Comparison of ENCODE assay signal across 26 cellular contexts in genomic region chr18:36652503-36652902, GRCh38.
A peak's percentile ranks its signal among the peaks of the same experiment; 100 is the strongest.
DNase-seq lines count a peak whose midpoint lies in the region; ATAC-seq and TF ChIP-seq lines count a peak whose summit lies in the region.
"Had no signal": no experiment of that assay in that cellular context is flagged by ENCODE, and none has a peak within 500 bp of the region (broad histone marks: within the 10 kb centered on the region; RNA-seq: fewer than 3 reads in every experiment).

No MANE protein-coding gene starts in this region.

- H3K36me3 ChIP-seq in right atrium auricular region: no peaks in the 10 kb centered on the region
- no peaks in the 10 kb centered on the region for H3K36me3 ChIP-seq in esophagus muscularis mucosa
- no peaks in the 10 kb centered on the region for H3K36me3 ChIP-seq in upper lobe of right lung
- H3K36me3 ChIP-seq: BE2C, BLaER1 had no signal

- H3K27me3 Mint-ChIP-seq in stimulated activated memory B cell treated with anti-CD40 and anti-IgM and Interleukin-4, amounts not matched to agents 10 μg/mL and 1 μg/mL and 100 μg/mL, for 72 hours: peaks cover 21% of the 10 kb centered on the region

- H3K4me3 ChIP-seq in right atrium auricular region (no peak overlapping the region), esophagus muscularis mucosa (no peak overlapping the region), upper lobe of right lung (no peak overlapping the region)
- H3K4me3 ChIP-seq: BLaER1, GM12878 had no signal

- DNase-seq in left ventricle myocardium superior (no peak), right atrium auricular region (ENCODE audit: low spot score) (no peak), esophagus muscularis mucosa (ENCODE audit: extremely low spot score) (peak; percentile 88), upper lobe of right lung (no peak), omental fat pad (ENCODE audit: low spot score) (no peak), Right ventricle myocardium inferior (ENCODE audit: missing footprints) (no peak)
- DNase-seq: 8988T; ACHN; BE2C; C1 segment of cervical spinal cord; CD4-positive, alpha-beta memory T cell; CD4-positive, CD25-positive, alpha-beta regulatory T cell; CD8-positive, alpha-beta memory T cell; COR-L47; DMS 273 treated with DMSO at 0.1 percent for 48 hours; DMS153; DMS53; DMS79; DND-41; EL; GDM1 had no signal

- H3K4me1 ChIP-seq in right atrium auricular region: peaks cover 0 to 4% of the 10 kb centered on the region in 2 donors
- H3K4me1 ChIP-seq in esophagus muscularis mucosa: no peaks in the 10 kb centered on the region
- no peaks in the 10 kb centered on the region for H3K4me1 ChIP-seq in upper lobe of right lung
- H3K4me1 ChIP-seq: BE2C had no signal

- H3K36me3 Mint-ChIP-seq in stimulated activated memory B cell treated with anti-CD40 and anti-IgM and Interleukin-4, amounts not matched to agents 10 μg/mL and 1 μg/mL and 100 μg/mL, for 72 hours: no peaks in the 10 kb centered on the region
- H3K36me3 Mint-ChIP-seq: CD14-positive monocyte; CD4-positive, alpha-beta memory T cell; CD4-positive, CD25-positive, alpha-beta regulatory T cell; CD8-positive, alpha-beta memory T cell had no signal

- intact Hi-C loops in left ventricle myocardium superior (cut with micrococcal nuclease) (no loop called here), esophagus muscularis mucosa (cut with DNase I) (no loop called here), upper lobe of right lung (cut with DNase I) (no loop called here), Right ventricle myocardium inferior (cut with DNase I) (no loop called here)

- H3K4me3 Mint-ChIP-seq in stimulated activated memory B cell treated with anti-CD40 and anti-IgM and Interleukin-4, amounts not matched to agents 10 μg/mL and 1 μg/mL and 100 μg/mL, for 72 hours: no peak overlapping the region
- H3K4me3 Mint-ChIP-seq: CD14-positive monocyte; CD4-positive, alpha-beta memory T cell; CD8-positive, alpha-beta memory T cell had no signal

- 98% methylated on average over 10 of the region's 10 CpGs for WGBS in esophagus muscularis mucosa

- no peak for TF ChIP-seq POLR2A in esophagus muscularis mucosa (IDR thresholded peaks at IDR 0.05; ENCODE audit: low read depth)

- H3K9me3 ChIP-seq in right atrium auricular region (no peaks in the 10 kb centered on the region), esophagus muscularis mucosa (no peaks in the 10 kb centered on the region), upper lobe of right lung (no peaks in the 10 kb centered on the region)
- H3K9me3 ChIP-seq: BE2C, BLaER1 had no signal

- peaks cover 3% of the 10 kb centered on the region for H3K9me3 Mint-ChIP-seq in stimulated activated memory B cell treated with anti-CD40 and anti-IgM and Interleukin-4, amounts not matched to agents 10 μg/mL and 1 μg/mL and 100 μg/mL, for 72 hours
- H3K9me3 Mint-ChIP-seq: CD8-positive, alpha-beta memory T cell had no signal

- H3K27ac Mint-ChIP-seq in stimulated activated memory B cell treated with anti-CD40 and anti-IgM and Interleukin-4, amounts not matched to agents 10 μg/mL and 1 μg/mL and 100 μg/mL, for 72 hours: no peak overlapping the region
- H3K27ac Mint-ChIP-seq: CD14-positive monocyte; CD4-positive, alpha-beta memory T cell; CD4-positive, CD25-positive, alpha-beta regulatory T cell; CD8-positive, alpha-beta memory T cell had no signal

- no peak for TF ChIP-seq CTCF in right atrium auricular region (IDR thresholded peaks at IDR 0.05)
- TF ChIP-seq CTCF in esophagus muscularis mucosa (IDR thresholded peaks at IDR 0.05): no peak
- no peak for TF ChIP-seq CTCF in upper lobe of right lung (IDR thresholded peaks at IDR 0.05)
- TF ChIP-seq CTCF in omental fat pad (IDR thresholded peaks at IDR 0.05): no peak

- ATAC-seq in left ventricle myocardium superior: peak; percentile 10
- ATAC-seq in stimulated activated memory B cell treated with anti-CD40 and anti-IgM and Interleukin-4, amounts not matched to agents 10 μg/mL and 1 μg/mL and 100 μg/mL, for 72 hours: peak; percentile 29
- peak; percentile 29 for ATAC-seq in upper lobe of right lung
- no peak for ATAC-seq in HG02840 (IDR thresholded peaks at IDR 0.05; ENCODE audit: low FRiP score, unreplicated experiment)
- ATAC-seq in omental fat pad (ENCODE audit: low FRiP score): no peak
- no peak for ATAC-seq in Right ventricle myocardium inferior
- ATAC-seq: GM12878 had no signal

- no peak for TF ChIP-seq EP300 in esophagus muscularis mucosa (IDR thresholded peaks at IDR 0.05)

- H3K4me1 Mint-ChIP-seq in stimulated activated memory B cell treated with anti-CD40 and anti-IgM and Interleukin-4, amounts not matched to agents 10 μg/mL and 1 μg/mL and 100 μg/mL, for 72 hours: no peaks in the 10 kb centered on the region
- H3K4me1 Mint-ChIP-seq: CD14-positive monocyte; CD4-positive, alpha-beta memory T cell; CD4-positive, CD25-positive, alpha-beta regulatory T cell; CD8-positive, alpha-beta memory T cell had no signal

- H3K27ac ChIP-seq in right atrium auricular region (no peak overlapping the region), esophagus muscularis mucosa (replicated peaks in 1 of 4) (no peak overlapping the region), upper lobe of right lung (no peak overlapping the region)
- H3K27ac ChIP-seq: BLaER1 had no signal

- H3K27me3 ChIP-seq in right atrium auricular region (no peaks in the 10 kb centered on the region), esophagus muscularis mucosa (no peaks in the 10 kb centered on the region), upper lobe of right lung (no peaks in the 10 kb centered on the region)
- H3K27me3 ChIP-seq: BE2C, BLaER1 had no signal

Comparison
In these comparisons a context has a peak if more than half of its experiments do, and no peak if none do; other contexts are left out.
1. ATAC-seq: peak in left ventricle myocardium superior (single experiment), stimulated activated memory B cell treated with anti-CD40 and anti-IgM and Interleukin-4, amounts not matched to agents 10 μg/mL and 1 μg/mL and 100 μg/mL, for 72 hours (single experiment) and upper lobe of right lung (single experiment); none in HG02840 (single experiment), omental fat pad (single experiment) and Right ventricle myocardium inferior (single experiment).